Comparison of ENCODE assay signal across 20 cellular contexts in genomic region chr20:8005575-8006366, GRCh38.
"Had no signal": no experiment of that assay in that cellular context is flagged by ENCODE, and none has a peak within 500 bp of the region (broad histone marks: within the 10 kb centered on the region; RNA-seq: fewer than 3 reads in every experiment).

No MANE protein-coding gene starts in this region.

- H3K4me3 Mint-ChIP-seq: activated T-helper 1 cell treated with anti-CD3 and anti-CD28 coated beads, Interleukin-12 subunit alpha, Interleukin-12 subunit beta, Interleukin-2, Interleukin-4 antibody, amounts not matched to agents 30 ng/mL and 10 ng/mL and 1 ng/mL, durations not matched to agents 14 hours and 24 hours and 36 hours; dendritic cell treated with granulocyte-macrophage colony-stimulating factor and Interleukin-4, amounts not matched to agents 40 ng/mL and 50 ng/mL, for 4 days; natural killer cell; stimulated activated naive CD8-positive, alpha-beta T cell treated with anti-CD3 and anti-CD28 coated beads, Interleukin-15, Interleukin-2, amounts not matched to agents 100 ng/mL and 50 ng/mL, for 24 hours had no signal

- H3K9me3 Mint-ChIP-seq: activated naive CD4-positive, alpha-beta T cell treated with anti-CD3 and anti-CD28 coated beads, Interleukin-2, amount 50 U/mL, for 72 hours; activated T-helper 1 cell treated with anti-CD3 and anti-CD28 coated beads, Interleukin-12 subunit alpha, Interleukin-12 subunit beta, Interleukin-2, Interleukin-4 antibody, amounts not matched to agents 30 ng/mL and 10 ng/mL and 1 ng/mL, durations not matched to agents 14 hours and 24 hours and 36 hours; dendritic cell treated with granulocyte-macrophage colony-stimulating factor and Interleukin-4, amounts not matched to agents 40 ng/mL and 50 ng/mL, for 4 days; natural killer cell; stimulated activated naive CD8-positive, alpha-beta T cell treated with anti-CD3 and anti-CD28 coated beads, Interleukin-15, Interleukin-2, amounts not matched to agents 100 ng/mL and 50 ng/mL, for 24 hours had no signal

- H3K4me1 ChIP-seq: adrenal gland, esophagus squamous epithelium, lower lobe of right lung, transverse colon, uterus had no signal

- H3K9me3 ChIP-seq: adrenal gland, esophagus squamous epithelium, lower lobe of right lung, transverse colon, uterus had no signal

- H3K4me3 ChIP-seq: adrenal gland, esophagus squamous epithelium, lower lobe of right lung, transverse colon, uterus had no signal

- FAIRE-seq: endothelial cell of umbilical vein had no signal

- H3K27me3 Mint-ChIP-seq: dendritic cell treated with granulocyte-macrophage colony-stimulating factor and Interleukin-4, amounts not matched to agents 40 ng/mL and 50 ng/mL, for 4 days; stimulated activated naive CD8-positive, alpha-beta T cell treated with anti-CD3 and anti-CD28 coated beads, Interleukin-15, Interleukin-2, amounts not matched to agents 100 ng/mL and 50 ng/mL, for 24 hours had no signal

- H3K27ac Mint-ChIP-seq: activated naive CD4-positive, alpha-beta T cell treated with anti-CD3 and anti-CD28 coated beads, Interleukin-2, amount 50 U/mL, for 72 hours; activated T-helper 1 cell treated with anti-CD3 and anti-CD28 coated beads, Interleukin-12 subunit alpha, Interleukin-12 subunit beta, Interleukin-2, Interleukin-4 antibody, amounts not matched to agents 30 ng/mL and 10 ng/mL and 1 ng/mL, durations not matched to agents 14 hours and 24 hours and 36 hours; dendritic cell treated with granulocyte-macrophage colony-stimulating factor and Interleukin-4, amounts not matched to agents 40 ng/mL and 50 ng/mL, for 4 days; stimulated activated naive CD8-positive, alpha-beta T cell treated with anti-CD3 and anti-CD28 coated beads, Interleukin-15, Interleukin-2, amounts not matched to agents 100 ng/mL and 50 ng/mL, for 24 hours had no signal

- ATAC-seq: activated naive CD4-positive, alpha-beta T cell treated with anti-CD3 and anti-CD28 coated beads, Interleukin-2, amount 50 U/mL, for 72 hours; lower lobe of right lung; natural killer cell had no signal

- DNase-seq: activated CD4-positive, alpha-beta T cell treated with anti-CD3 and anti-CD28 coated beads, Interleukin-2, amount 50 U/mL, for 4 hours; activated gamma-delta T cell treated with Interleukin-2 at 50 U/mL for 16 hours; activated T-cell treated with anti-CD3 and anti-CD28 coated beads for 4 hours; adrenal gland; effector memory CD4-positive, alpha-beta T cell; esophagus squamous epithelium; lower lobe of right lung; natural killer cell; retina; stimulated activated CD4-positive, alpha-beta T cell treated with anti-CD3 and anti-CD28 coated beads, Interleukin-12 subunit alpha, Interleukin-12 subunit beta, amount 100 ng/mL, for 4 hours; stimulated activated CD4-positive, alpha-beta T cell treated with anti-CD3 and anti-CD28 coated beads, Interleukin-1b, Interleukin-23, amount 100 ng/mL, for 48 hours; T-helper 2 cell; transverse colon; uterus had no signal

- H3K27me3 ChIP-seq: adrenal gland, esophagus squamous epithelium, transverse colon, uterus had no signal

- H3K27ac ChIP-seq: adrenal gland, esophagus squamous epithelium, lower lobe of right lung, transverse colon, uterus, VCaP had no signal

- H3K36me3 ChIP-seq: adrenal gland, transverse colon, uterus had no signal
